Comparison of ENCODE assay signal across 26 cellular contexts in genomic region chr10:101322266-101323151, GRCh38.
"Had no signal": no experiment of that assay in that cellular context is flagged by ENCODE, and none has a peak within 500 bp of the region (broad histone marks: within the 10 kb centered on the region; RNA-seq: fewer than 3 reads in every experiment).

No MANE protein-coding gene starts in this region.

- DNase-seq: activated CD4-positive, alpha-beta T cell treated with anti-CD3 and anti-CD28 coated beads, Interleukin-2, amount 50 U/mL, for 1 hour; activated CD8-positive, alpha-beta memory T cell treated with anti-CD3 and anti-CD28 coated beads, Interleukin-2, amount 10 ng/mL, durations not matched to agents 7 days and 5 days; activated CD8-positive, alpha-beta T cell treated with anti-CD3 and anti-CD28 coated beads, Interleukin-2, amount 10 ng/mL, durations not matched to agents 7 days and 5 days; activated naive CD8-positive, alpha-beta T cell treated with anti-CD3 and anti-CD28 coated beads, Interleukin-2, amount 50 U/mL, for 24 hours; activated T-cell treated with anti-CD3 and anti-CD28 coated beads, Interleukin-2, amount 50 U/mL, for 48 hours; amygdala; effector CD8-positive, alpha-beta T cell; islet precursor cell; left ventricle myocardium superior; mucosa of descending colon; ovary; sigmoid colon; small intestine; stimulated activated CD4-positive, alpha-beta T cell treated with anti-CD3 and anti-CD28 coated beads, Interleukin-4, amount 100 ng/mL, for 4 hours; stimulated activated CD8-positive, alpha-beta memory T cell treated with anti-CD3 and anti-CD28 coated beads, Interleukin-4, amount 100 ng/mL, for 48 hours; stimulated activated naive CD8-positive, alpha-beta T cell treated with anti-CD3 and anti-CD28 coated beads, Interleukin-15, amount 100 ng/mL, for 72 hours; substantia nigra; T-helper 2 cell; uterus had no signal

- H3K4me1 Mint-ChIP-seq: activated CD8-positive, alpha-beta memory T cell treated with anti-CD3 and anti-CD28 coated beads, Interleukin-2, amount 10 ng/mL, durations not matched to agents 7 days and 5 days; activated naive CD4-positive, alpha-beta T cell treated with anti-CD3 and anti-CD28 coated beads, Interleukin-2, amount 50 U/mL, for 24 hours; activated naive CD8-positive, alpha-beta T cell treated with anti-CD3 and anti-CD28 coated beads, Interleukin-2, amount 50 U/mL, for 24 hours; central memory CD8-positive, alpha-beta T cell; stimulated activated memory B cell treated with anti-CD40 and anti-IgM and Interleukin-4, amounts not matched to agents 10 μg/mL and 1 μg/mL and 100 μg/mL, for 72 hours; stimulated activated naive CD8-positive, alpha-beta T cell treated with anti-CD3 and anti-CD28 coated beads, Interleukin-15, amount 100 ng/mL, for 72 hours had no signal

- H3K27ac Mint-ChIP-seq: activated CD8-positive, alpha-beta memory T cell treated with anti-CD3 and anti-CD28 coated beads, Interleukin-2, amount 10 ng/mL, durations not matched to agents 7 days and 5 days; activated CD8-positive, alpha-beta T cell treated with anti-CD3 and anti-CD28 coated beads, Interleukin-2, amount 10 ng/mL, durations not matched to agents 7 days and 5 days; activated naive CD4-positive, alpha-beta T cell treated with anti-CD3 and anti-CD28 coated beads, Interleukin-2, amount 50 U/mL, for 24 hours; activated naive CD8-positive, alpha-beta T cell treated with anti-CD3 and anti-CD28 coated beads, Interleukin-2, amount 50 U/mL, for 24 hours; activated T-helper 2 cell treated with anti-CD3 and anti-CD28 coated beads, Interferon-gamma antibody, Interleukin-2, Interleukin-4, amounts not matched to agents 10 μg/mL and 5 μg/mL and 100 μg/mL, durations not matched to agents 14 hours and 24 hours and 36 hours; natural killer cell treated with Interleukin-12 subunit alpha and Interleukin-12 subunit beta and Interleukin-15 and Interleukin-18, amount 100 ng/mL, for 72 hours; stimulated activated memory B cell treated with anti-CD40 and anti-IgM and Interleukin-4, amounts not matched to agents 10 μg/mL and 1 μg/mL and 100 μg/mL, for 72 hours; stimulated activated naive CD8-positive, alpha-beta T cell treated with anti-CD3 and anti-CD28 coated beads, Interleukin-15, amount 100 ng/mL, for 72 hours; type B pancreatic cell; WTC11 had no signal

- H3K36me3 Mint-ChIP-seq: activated CD8-positive, alpha-beta memory T cell treated with anti-CD3 and anti-CD28 coated beads, Interleukin-2, amount 10 ng/mL, durations not matched to agents 7 days and 5 days; activated naive CD4-positive, alpha-beta T cell treated with anti-CD3 and anti-CD28 coated beads, Interleukin-2, amount 50 U/mL, for 24 hours; natural killer cell treated with Interleukin-12 subunit alpha and Interleukin-12 subunit beta and Interleukin-15 and Interleukin-18, amount 100 ng/mL, for 72 hours; stimulated activated memory B cell treated with anti-CD40 and anti-IgM and Interleukin-4, amounts not matched to agents 10 μg/mL and 1 μg/mL and 100 μg/mL, for 72 hours; type B pancreatic cell had no signal

- H3K27me3 Mint-ChIP-seq: stimulated activated naive CD8-positive, alpha-beta T cell treated with anti-CD3 and anti-CD28 coated beads, Interleukin-15, amount 100 ng/mL, for 72 hours had no signal

- ATAC-seq: activated CD8-positive, alpha-beta memory T cell treated with anti-CD3 and anti-CD28 coated beads, Interleukin-2, amount 10 ng/mL, durations not matched to agents 7 days and 5 days; activated CD8-positive, alpha-beta T cell treated with anti-CD3 and anti-CD28 coated beads, Interleukin-2, amount 10 ng/mL, durations not matched to agents 7 days and 5 days; activated naive CD8-positive, alpha-beta T cell treated with anti-CD3 and anti-CD28 coated beads, Interleukin-2, amount 50 U/mL, for 24 hours; left ventricle myocardium superior; mucosa of descending colon; stimulated activated memory B cell treated with anti-CD40 and anti-IgM and Interleukin-4, amounts not matched to agents 10 μg/mL and 1 μg/mL and 100 μg/mL, for 72 hours; stimulated activated naive CD8-positive, alpha-beta T cell treated with anti-CD3 and anti-CD28 coated beads, Interleukin-15, amount 100 ng/mL, for 72 hours had no signal

- H3K4me3 Mint-ChIP-seq: activated CD8-positive, alpha-beta memory T cell treated with anti-CD3 and anti-CD28 coated beads, Interleukin-2, amount 10 ng/mL, durations not matched to agents 7 days and 5 days; activated CD8-positive, alpha-beta T cell treated with anti-CD3 and anti-CD28 coated beads, Interleukin-2, amount 10 ng/mL, durations not matched to agents 7 days and 5 days; activated naive CD4-positive, alpha-beta T cell treated with anti-CD3 and anti-CD28 coated beads, Interleukin-2, amount 50 U/mL, for 24 hours; activated naive CD8-positive, alpha-beta T cell treated with anti-CD3 and anti-CD28 coated beads, Interleukin-2, amount 50 U/mL, for 24 hours; central memory CD8-positive, alpha-beta T cell; natural killer cell treated with Interleukin-12 subunit alpha and Interleukin-12 subunit beta and Interleukin-15 and Interleukin-18, amount 100 ng/mL, for 72 hours; stimulated activated memory B cell treated with anti-CD40 and anti-IgM and Interleukin-4, amounts not matched to agents 10 μg/mL and 1 μg/mL and 100 μg/mL, for 72 hours; stimulated activated naive CD8-positive, alpha-beta T cell treated with anti-CD3 and anti-CD28 coated beads, Interleukin-15, amount 100 ng/mL, for 72 hours; type B pancreatic cell; WTC11 had no signal

- H3K9me3 Mint-ChIP-seq: activated naive CD4-positive, alpha-beta T cell treated with anti-CD3 and anti-CD28 coated beads, Interleukin-2, amount 50 U/mL, for 24 hours; activated naive CD8-positive, alpha-beta T cell treated with anti-CD3 and anti-CD28 coated beads, Interleukin-2, amount 50 U/mL, for 24 hours; activated T-helper 2 cell treated with anti-CD3 and anti-CD28 coated beads, Interferon-gamma antibody, Interleukin-2, Interleukin-4, amounts not matched to agents 10 μg/mL and 5 μg/mL and 100 μg/mL, durations not matched to agents 14 hours and 24 hours and 36 hours; central memory CD8-positive, alpha-beta T cell; natural killer cell treated with Interleukin-12 subunit alpha and Interleukin-12 subunit beta and Interleukin-15 and Interleukin-18, amount 100 ng/mL, for 72 hours had no signal
